ENCODE assay signal across 8 cellular contexts in genomic region chr4:47668810-47669408, GRCh38.
DNase-seq lines count a peak whose midpoint lies in the region; ATAC-seq, FAIRE-seq and TF ChIP-seq lines count a peak whose summit lies in the region.

No MANE protein-coding gene starts in this region.

- H3K4me3 ChIP-seq in AG10803 (ENCODE audit: low read length) (no peak overlapping the region), K562 (no peak overlapping the region), tibial artery (no peak overlapping the region)

- TF ChIP-seq EP300 in K562 (IDR thresholded peaks at IDR 0.05; ENCODE audit: low read length) = no peak

- TF ChIP-seq CTCF in AG10803 (conservative IDR thresholded peaks at IDR 0.05; ENCODE audit: low read length) (peak; percentile 79), GM12873 (IDR thresholded peaks at IDR 0.05; ENCODE audit: insufficient read depth, low read depth, low read length, missing control alignments) (peak; percentile 59), K562 (IDR thresholded peaks at IDR 0.05 in 2 of 3, conservative IDR thresholded peaks at IDR 0.05 in 1 of 3; ENCODE audit: insufficient read depth in 2 of 3, low read depth in 1 of 3, low read length in 3 of 3) (peak; percentile 43 to 64 (median 62); a peak in 5 of 6 replicates), tibial artery (IDR thresholded peaks at IDR 0.05) (peak; percentile 56)

- in situ Hi-C loops in K562 (cut with MboI) = no loop called here

- H3K79me2 ChIP-seq in K562 (ENCODE audit: control insufficient read depth, insufficient read depth, low read length) = no peaks in the 10 kb centered on the region

- H3K4me1 ChIP-seq in K562 (replicated peaks in 1 of 2; ENCODE audit: control insufficient read depth in 2 of 2, insufficient read depth in 2 of 2, low read length in 2 of 2) (no peaks in the 10 kb centered on the region), tibial artery (no peaks in the 10 kb centered on the region)

- BruUV-seq in K562 (replicated peaks; lab: Mats Ljungman, UMichigan) = no TSS peak

- ATAC-seq in HG02885 (IDR thresholded peaks at IDR 0.05; ENCODE audit: poor library complexity, unreplicated experiment) = peak; percentile 87
- peak; percentile 87 for ATAC-seq in K562
- ATAC-seq in HG03108 (IDR thresholded peaks at IDR 0.05; ENCODE audit: unreplicated experiment) = no peak

- no peak overlapping the region for H3K27ac ChIP-seq in K562 (ENCODE audit: extremely low read depth, low read depth, low read length)
- H3K27ac ChIP-seq in tibial artery = no peak overlapping the region

- intact Hi-C loops in K562 (cut with micrococcal nuclease) (loop anchor here (1.0 kb wide), 1 partner anchor 264 kb away; no protein-coding TSS in a partner anchor), tibial artery (cut with DNase I; ENCODE audit: low total_unique reads) (no loop called here)

- FAIRE-seq in K562 (lab: Jason Lieb, UNC) (peak; percentile 85), islet of Langerhans (lab: Jason Lieb, UNC) (peak; percentile 96)

- no peak overlapping the region for H3K4me2 ChIP-seq in K562 (ENCODE audit: insufficient read depth, low read length)

- TF ChIP-seq POLR2A in K562 (conservative IDR thresholded peaks at IDR 0.05) = no peak

- H3K36me3 ChIP-seq in K562 (ENCODE audit: control insufficient read depth, insufficient read depth, low read length) (no peaks in the 10 kb centered on the region), tibial artery (no peaks in the 10 kb centered on the region)

- 5% methylated on average over 11 of the region's 11 CpGs for WGBS in K562 (ENCODE audit: insufficient coverage, low coverage, missing lambda C conversion rate)

- DNase-seq in AG10803 (ENCODE audit: low read depth) = peak; percentile 61
- peak; percentile 11 for DNase-seq in NCI-H2227 (lab: John Stamatoyannopoulos, UW; ENCODE audit: unreplicated experiment)
- peak; percentile 15 to 57 (median 48) for DNase-seq in K562 (ENCODE audit: extremely low read depth in 1 of 4, low spot score in 3 of 4)
- DNase-seq in tibial artery = no peak

- peak; percentile 50 to 57 for TF ChIP-seq RAD21 in K562 (CRISPR knock-in tag; conservative IDR thresholded peaks at IDR 0.05 in 1 of 2, IDR thresholded peaks at IDR 0.05 in 1 of 2)

- no peak overlapping the region for H2AFZ ChIP-seq in K562 (ENCODE audit: low read depth, low read length)

- H3K9me1 ChIP-seq in K562 (ENCODE audit: control insufficient read depth, insufficient read depth, low read length) = no peaks in the 10 kb centered on the region

- POLR2A ChIA-PET in K562 (lab: Yijun Ruan, JAX) = interaction anchor here (0.5 to 0.6 kb wide), 2 partner anchors 265 to 869 kb away, joined by 3 read pairs; no protein-coding TSS in a partner anchor

- no peaks in the 10 kb centered on the region for H4K20me1 ChIP-seq in K562 (replicated peaks; ENCODE audit: control insufficient read depth, insufficient read depth, low read length)

- H3K9ac ChIP-seq in K562 (ENCODE audit: insufficient read depth in 1 of 2, low read depth in 2 of 2, low read length in 2 of 2) = no peak overlapping the region

- peaks cover 0 to 4% of the 10 kb centered on the region in 2 experiments; a peak in 1 of 5 replicates for H3K27me3 ChIP-seq in K562 (ENCODE audit: control insufficient read depth in 2 of 2, insufficient read depth in 2 of 2, low read length in 2 of 2)
- H3K27me3 ChIP-seq in tibial artery = no peaks in the 10 kb centered on the region

- CTCF ChIA-PET in K562 (lab: Yijun Ruan, JAX; ENCODE audit: low intra/inter-chr PET ratio) = interaction anchor here (0.6 to 1.2 kb wide), 2 partner anchors 265 to 1320 kb away, joined by 3 to 5 read pairs; no protein-coding TSS in a partner anchor

- H3K9me3 ChIP-seq in K562 (replicated peaks; ENCODE audit: control insufficient read depth, insufficient read depth, low read depth, low read length) (no peaks in the 10 kb centered on the region), tibial artery (no peaks in the 10 kb centered on the region)

TF ChIP-seq in K562, 482 proteins besides CTCF, POLR2A, EP300 and RAD21 (continues in another document):
- TF ChIP-seq ZEB2 (IDR thresholded peaks at IDR 0.05) = no peak
- TF ChIP-seq NR2C1 (IDR thresholded peaks at IDR 0.05) = no peak
- no peak for TF ChIP-seq NR2C1 (tag; IDR thresholded peaks at IDR 0.05)
- TF ChIP-seq MBD2 (IDR thresholded peaks at IDR 0.05; ENCODE audit: borderline replicate concordance, low read depth) = no peak
- no peak for TF ChIP-seq ZNF224 (CRISPR knock-in tag; IDR thresholded peaks at IDR 0.05)
- TF ChIP-seq NUFIP1 (IDR thresholded peaks at IDR 0.05; ENCODE audit: partially characterized antibody) = no peak
- TF ChIP-seq, protein P1, sequence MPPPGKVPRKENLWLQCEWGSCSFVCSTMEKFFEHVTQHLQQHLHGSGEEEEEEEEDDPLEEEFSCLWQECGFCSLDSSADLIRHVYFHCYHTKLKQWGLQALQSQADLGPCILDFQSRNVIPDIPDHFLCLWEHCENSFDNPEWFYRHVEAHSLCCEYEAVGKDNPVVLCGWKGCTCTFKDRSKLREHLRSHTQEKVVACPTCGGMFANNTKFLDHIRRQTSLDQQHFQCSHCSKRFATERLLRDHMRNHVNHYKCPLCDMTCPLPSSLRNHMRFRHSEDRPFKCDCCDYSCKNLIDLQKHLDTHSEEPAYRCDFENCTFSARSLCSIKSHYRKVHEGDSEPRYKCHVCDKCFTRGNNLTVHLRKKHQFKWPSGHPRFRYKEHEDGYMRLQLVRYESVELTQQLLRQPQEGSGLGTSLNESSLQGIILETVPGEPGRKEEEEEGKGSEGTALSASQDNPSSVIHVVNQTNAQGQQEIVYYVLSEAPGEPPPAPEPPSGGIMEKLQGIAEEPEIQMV (tag; conservative IDR thresholded peaks at IDR 0.05; ENCODE audit: low read depth) = no peak
- TF ChIP-seq, protein P2, sequence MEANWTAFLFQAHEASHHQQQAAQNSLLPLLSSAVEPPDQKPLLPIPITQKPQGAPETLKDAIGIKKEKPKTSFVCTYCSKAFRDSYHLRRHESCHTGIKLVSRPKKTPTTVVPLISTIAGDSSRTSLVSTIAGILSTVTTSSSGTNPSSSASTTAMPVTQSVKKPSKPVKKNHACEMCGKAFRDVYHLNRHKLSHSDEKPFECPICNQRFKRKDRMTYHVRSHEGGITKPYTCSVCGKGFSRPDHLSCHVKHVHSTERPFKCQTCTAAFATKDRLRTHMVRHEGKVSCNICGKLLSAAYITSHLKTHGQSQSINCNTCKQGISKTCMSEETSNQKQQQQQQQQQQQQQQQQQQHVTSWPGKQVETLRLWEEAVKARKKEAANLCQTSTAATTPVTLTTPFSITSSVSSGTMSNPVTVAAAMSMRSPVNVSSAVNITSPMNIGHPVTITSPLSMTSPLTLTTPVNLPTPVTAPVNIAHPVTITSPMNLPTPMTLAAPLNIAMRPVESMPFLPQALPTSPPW (CRISPR knock-in tag; IDR thresholded peaks at IDR 0.05) = no peak
- TF ChIP-seq ZNF184 (CRISPR knock-in tag; IDR thresholded peaks at IDR 0.05) = no peak
- no peak for TF ChIP-seq ZNF280A (IDR thresholded peaks at IDR 0.05; ENCODE audit: low read depth, partially characterized antibody)
- 0 out of 2 replicates have a peak, but pooled peaks have one; percentile 38 for TF ChIP-seq KLF16 (IDR thresholded peaks at IDR 0.05)

Comparison
In these comparisons a context has a peak if more than half of its experiments do, and no peak if none do; other contexts are left out.
1. DNase-seq: peak in AG10803 (single experiment), NCI-H2227 (single experiment) and K562 (4 of 4); none in tibial artery (0 of 2).
2. Peak in every context shown above with its lines, with median percentiles within 50 percentile points of each other: CTCF ChIP-seq.